14 cellular contexts compared by ENCODE assay signal in the genomic region with DNA sequence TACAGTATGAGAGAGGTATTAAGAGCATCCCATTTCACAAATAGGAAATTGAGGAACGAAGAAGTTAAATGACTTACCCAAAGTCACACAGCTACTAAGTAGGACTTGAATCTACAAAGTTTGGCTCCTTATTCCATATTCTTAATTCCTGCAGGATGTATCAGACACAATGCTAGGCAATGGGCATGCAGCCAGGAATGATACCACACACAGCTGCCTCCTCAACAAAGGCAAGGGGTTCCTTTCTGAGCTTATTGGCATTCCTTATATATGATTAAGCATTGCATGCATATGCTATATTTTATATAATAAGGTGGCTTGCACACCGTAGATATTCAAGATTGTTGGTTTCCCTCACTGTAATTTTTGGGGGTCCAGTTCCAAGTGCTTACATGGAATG. TPM values are rescaled to one million over a fixed set of nuclear protein-coding genes. Genes with fewer than 3 reads are reported as not detected.
DNase-seq lines count a peak whose midpoint lies in the region; ATAC-seq and TF ChIP-seq lines count a peak whose summit lies in the region.
"Had no signal": no experiment of that assay in that cellular context is flagged by ENCODE, and none has a peak within 500 bp of the region (broad histone marks: within the 10 kb centered on the region; RNA-seq: fewer than 3 reads in every experiment).

No MANE protein-coding gene starts in this region.

- TF ChIP-seq CTCF in dorsolateral prefrontal cortex (IDR thresholded peaks at IDR 0.05 in 54 of 56, conservative IDR thresholded peaks at IDR 0.05 in 2 of 56; ENCODE audit: low read depth in 1 of 56, partially characterized antibody in 56 of 56) (no peak), mucosa of descending colon (IDR thresholded peaks at IDR 0.05) (no peak)

- no peak for ATAC-seq in stimulated activated memory B cell treated with anti-CD40 and anti-IgM and Interleukin-4, amounts not matched to agents 10 μg/mL and 1 μg/mL and 100 μg/mL, for 72 hours
- ATAC-seq in mucosa of descending colon, result no peak
- ATAC-seq: GM12878, natural killer cell had no signal

- H3K9me3 ChIP-seq in mucosa of descending colon, result no peaks in the 10 kb centered on the region

- H3K27me3 Mint-ChIP-seq in stimulated activated memory B cell treated with anti-CD40 and anti-IgM and Interleukin-4, amounts not matched to agents 10 μg/mL and 1 μg/mL and 100 μg/mL, for 72 hours, result no peaks in the 10 kb centered on the region

- H3K4me1 ChIP-seq in mucosa of descending colon (ENCODE audit: low read depth), result peaks cover 24% of the 10 kb centered on the region

- H3K27ac Mint-ChIP-seq in stimulated activated memory B cell treated with anti-CD40 and anti-IgM and Interleukin-4, amounts not matched to agents 10 μg/mL and 1 μg/mL and 100 μg/mL, for 72 hours, result no peak overlapping the region
- H3K27ac Mint-ChIP-seq: natural killer cell had no signal

- H3K27me3 ChIP-seq in dorsolateral prefrontal cortex, result no peaks in the 10 kb centered on the region

- H3K27ac ChIP-seq in dorsolateral prefrontal cortex, result no peak overlapping the region

- peaks cover 3% of the 10 kb centered on the region for H3K36me3 ChIP-seq in mucosa of descending colon (ENCODE audit: low read depth)

- H3K4me1 Mint-ChIP-seq in stimulated activated memory B cell treated with anti-CD40 and anti-IgM and Interleukin-4, amounts not matched to agents 10 μg/mL and 1 μg/mL and 100 μg/mL, for 72 hours, result peaks cover 45% of the 10 kb centered on the region

- H3K4me3 ChIP-seq in dorsolateral prefrontal cortex (no peak overlapping the region), mucosa of descending colon (no peak overlapping the region)
- H3K4me3 ChIP-seq: GM12878 had no signal

- no peaks in the 10 kb centered on the region for H3K9me3 Mint-ChIP-seq in stimulated activated memory B cell treated with anti-CD40 and anti-IgM and Interleukin-4, amounts not matched to agents 10 μg/mL and 1 μg/mL and 100 μg/mL, for 72 hours
- H3K9me3 Mint-ChIP-seq: natural killer cell had no signal

- intact Hi-C loops in dorsolateral prefrontal cortex (cut with DNase I), result loop anchor here in 1 of 2 donors (5.0 kb wide), 1 partner anchor 34 kb away; no protein-coding TSS in a partner anchor
- intact Hi-C loops in mucosa of descending colon (cut with DNase I, micrococcal nuclease), result no loop called here

- no peaks in the 10 kb centered on the region for H3K36me3 Mint-ChIP-seq in stimulated activated memory B cell treated with anti-CD40 and anti-IgM and Interleukin-4, amounts not matched to agents 10 μg/mL and 1 μg/mL and 100 μg/mL, for 72 hours
- H3K36me3 Mint-ChIP-seq: natural killer cell had no signal

- DNase-seq in COLO668 (lab: John Stamatoyannopoulos, UW; ENCODE audit: unreplicated experiment) (peak; percentile 64), NCI-H1105 (lab: John Stamatoyannopoulos, UW) (peak; percentile 4), astrocyte of the hippocampus (ENCODE audit: low read depth, low spot score) (peak; percentile 74), kidney tubule cell (ENCODE audit: low spot score) (peak; percentile 79), GM19240 (ENCODE audit: insufficient read length, low spot score) (no peak), dorsolateral prefrontal cortex (no peak), mucosa of descending colon (no peak)
- DNase-seq: aorta, COR-L47, kidney, natural killer cell, NCI-H1417 treated with DMSO at 0.1 percent for 48 hours had no signal

- no peak overlapping the region for H3K4me3 Mint-ChIP-seq in stimulated activated memory B cell treated with anti-CD40 and anti-IgM and Interleukin-4, amounts not matched to agents 10 μg/mL and 1 μg/mL and 100 μg/mL, for 72 hours
- H3K4me3 Mint-ChIP-seq: natural killer cell had no signal

RNA-seq across cellular contexts. Expression of a gene that starts 34.2 kb away (rescaled TPM):
- 100 to 1,000 TPM in 18 of 120 experiments, 10 to 100 TPM in 102; 41.3 to 211 (median 70.6) TPM for total RNA-seq in dorsolateral prefrontal cortex
- total RNA-seq in mucosa of descending colon, result 100 to 1,000 TPM; 138 to 303 (median 153) TPM

Comparison
In these comparisons a context has a peak if more than half of its experiments do, and no peak if none do; other contexts are left out.
1. DNase-seq: peak in COLO668 (single experiment), NCI-H1105 (single experiment), astrocyte of the hippocampus (single experiment) and kidney tubule cell (single experiment); none in GM19240 (single experiment), dorsolateral prefrontal cortex (0 of 10) and mucosa of descending colon (0 of 3).